Comparison of ENCODE assay signal across 16 cellular contexts in genomic region chr21:29448766-29449165, GRCh38.
DNase-seq lines count a peak whose midpoint lies in the region; ATAC-seq and TF ChIP-seq lines count a peak whose summit lies in the region.
"Had no signal": no experiment of that assay in that cellular context is flagged by ENCODE, and none has a peak within 500 bp of the region (broad histone marks: within the 10 kb centered on the region; RNA-seq: fewer than 3 reads in every experiment).

No MANE protein-coding gene starts in this region.

- H3K9me3 Mint-ChIP-seq in T-helper 1 cell treated with Interleukin-12 subunit alpha and Interleukin-12 subunit beta and Interleukin-4 antibody, amounts not matched to agents 30 μg/mL and 1 μg/mL, for 36 hours, result peaks cover 9% of the 10 kb centered on the region
- H3K9me3 Mint-ChIP-seq in activated naive CD4-positive, alpha-beta T cell treated with anti-CD3 and anti-CD28 coated beads, Interleukin-2, amount 50 U/mL, for 24 hours, result peaks cover 21% of the 10 kb centered on the region
- peaks cover 11% of the 10 kb centered on the region for H3K9me3 Mint-ChIP-seq in activated T-helper 17 cell treated with anti-CD3 and anti-CD28 coated beads, Interleukin-2, amount 50 U/mL, for 72 hours

- no peaks in the 10 kb centered on the region for H3K27me3 Mint-ChIP-seq in T-helper 1 cell treated with Interleukin-12 subunit alpha and Interleukin-12 subunit beta and Interleukin-4 antibody, amounts not matched to agents 30 μg/mL and 1 μg/mL, for 36 hours (ENCODE audit: low read depth)
- no peaks in the 10 kb centered on the region for H3K27me3 Mint-ChIP-seq in activated naive CD4-positive, alpha-beta T cell treated with anti-CD3 and anti-CD28 coated beads, Interleukin-2, amount 50 U/mL, for 24 hours
- H3K27me3 Mint-ChIP-seq in activated T-helper 17 cell treated with anti-CD3 and anti-CD28 coated beads, Interleukin-2, amount 50 U/mL, for 72 hours, result no peaks in the 10 kb centered on the region

- H3K36me3 ChIP-seq in uterus, result no peaks in the 10 kb centered on the region

- no peak for TF ChIP-seq POLR2A in uterus (IDR thresholded peaks at IDR 0.05)

- peak overlapping the region; percentile 90 for H3K27ac Mint-ChIP-seq in T-helper 1 cell treated with Interleukin-12 subunit alpha and Interleukin-12 subunit beta and Interleukin-4 antibody, amounts not matched to agents 30 μg/mL and 1 μg/mL, for 36 hours
- H3K27ac Mint-ChIP-seq in activated naive CD4-positive, alpha-beta T cell treated with anti-CD3 and anti-CD28 coated beads, Interleukin-2, amount 50 U/mL, for 24 hours, result peak overlapping the region; percentile 98
- peak overlapping the region; percentile 81 for H3K27ac Mint-ChIP-seq in activated T-helper 17 cell treated with anti-CD3 and anti-CD28 coated beads, Interleukin-2, amount 50 U/mL, for 72 hours

- intact Hi-C loops in uterus (cut with DNase I; ENCODE audit: low total_unique reads), result no loop called here

- peaks cover 6% of the 10 kb centered on the region for H3K36me3 Mint-ChIP-seq in T-helper 1 cell treated with Interleukin-12 subunit alpha and Interleukin-12 subunit beta and Interleukin-4 antibody, amounts not matched to agents 30 μg/mL and 1 μg/mL, for 36 hours (ENCODE audit: low read depth)
- peaks cover 26% of the 10 kb centered on the region for H3K36me3 Mint-ChIP-seq in activated naive CD4-positive, alpha-beta T cell treated with anti-CD3 and anti-CD28 coated beads, Interleukin-2, amount 50 U/mL, for 24 hours
- peaks cover 6% of the 10 kb centered on the region for H3K36me3 Mint-ChIP-seq in activated T-helper 17 cell treated with anti-CD3 and anti-CD28 coated beads, Interleukin-2, amount 50 U/mL, for 72 hours (ENCODE audit: low read depth)

- peaks cover 0 to 2% of the 10 kb centered on the region in 2 donors for H3K9me3 ChIP-seq in uterus

- no peak overlapping the region for H3K4me3 ChIP-seq in uterus
- H3K4me3 ChIP-seq: K562 had no signal

- no peak for DNase-seq in T-helper 1 cell
- DNase-seq in activated naive CD4-positive, alpha-beta T cell (lab: John Stamatoyannopoulos, UW), result no peak
- no peak for DNase-seq in uterus
- DNase-seq in HuH-7.5 (ENCODE audit: low spot score), result no peak
- no peak for DNase-seq in germinal center (ENCODE audit: low spot score)
- DNase-seq: DMS 273 treated with DMSO at 0.1 percent for 48 hours; GOT3; NCI-H1930; NCI-H446; NCI-H69; NK-92 treated with Interleukin-12 subunit alpha and Interleukin-12 subunit beta, amount 100 ng/mL, for 24 hours had no signal

- no peaks in the 10 kb centered on the region for H3K27me3 ChIP-seq in uterus

- no peak overlapping the region for H3K27ac ChIP-seq in uterus
- H3K27ac ChIP-seq: 22Rv1 had no signal

- TF ChIP-seq CTCF in uterus (IDR thresholded peaks at IDR 0.05), result no peak

- H3K4me3 Mint-ChIP-seq in T-helper 1 cell treated with Interleukin-12 subunit alpha and Interleukin-12 subunit beta and Interleukin-4 antibody, amounts not matched to agents 30 μg/mL and 1 μg/mL, for 36 hours, result no peak overlapping the region
- H3K4me3 Mint-ChIP-seq in activated naive CD4-positive, alpha-beta T cell treated with anti-CD3 and anti-CD28 coated beads, Interleukin-2, amount 50 U/mL, for 24 hours, result peak overlapping the region; percentile 64
- peak overlapping the region; percentile 68 for H3K4me3 Mint-ChIP-seq in activated T-helper 17 cell treated with anti-CD3 and anti-CD28 coated beads, Interleukin-2, amount 50 U/mL, for 72 hours

- H3K4me1 ChIP-seq in uterus, result no peaks in the 10 kb centered on the region

- peaks cover 12% of the 10 kb centered on the region for H3K4me1 Mint-ChIP-seq in T-helper 1 cell treated with Interleukin-12 subunit alpha and Interleukin-12 subunit beta and Interleukin-4 antibody, amounts not matched to agents 30 μg/mL and 1 μg/mL, for 36 hours (ENCODE audit: low read depth)
- peaks cover 27% of the 10 kb centered on the region for H3K4me1 Mint-ChIP-seq in activated naive CD4-positive, alpha-beta T cell treated with anti-CD3 and anti-CD28 coated beads, Interleukin-2, amount 50 U/mL, for 24 hours
- peaks cover 12% of the 10 kb centered on the region for H3K4me1 Mint-ChIP-seq in activated T-helper 17 cell treated with anti-CD3 and anti-CD28 coated beads, Interleukin-2, amount 50 U/mL, for 72 hours

- ATAC-seq in activated T-helper 17 cell treated with anti-CD3 and anti-CD28 coated beads, Interleukin-2, amount 50 U/mL, for 72 hours (replicated peaks), result no peak
- ATAC-seq: K562 had no signal
